In the genomic region with DNA sequence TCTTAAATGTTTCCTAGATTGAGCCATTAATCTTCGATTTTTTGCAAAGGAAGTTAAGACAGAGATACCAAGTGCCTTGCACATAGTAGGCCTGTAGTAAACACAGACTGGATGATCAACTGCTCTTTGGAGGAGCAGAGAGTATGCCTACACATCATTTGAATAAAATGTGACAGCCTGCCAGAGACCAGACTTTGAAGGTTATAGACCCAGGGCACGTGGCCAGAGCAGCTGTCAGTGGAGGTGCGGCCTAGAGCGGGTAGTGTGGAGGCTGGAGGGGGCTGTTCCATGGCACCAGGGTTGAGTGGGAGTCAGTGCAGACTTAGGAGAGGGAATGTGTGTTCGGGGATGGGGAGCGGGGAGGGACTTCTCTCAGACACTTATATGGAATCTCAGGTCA, we compare ENCODE assay signal across 8 cellular contexts.
DNase-seq lines count a peak whose midpoint lies in the region; ATAC-seq and TF ChIP-seq lines count a peak whose summit lies in the region.

No MANE protein-coding gene starts in this region.

- no peaks in the 10 kb centered on the region for H3K36me3 Mint-ChIP-seq in naive B cell

- no peak overlapping the region for H3K4me3 ChIP-seq in ectodermal cell (ENCODE audit: insufficient read depth, low read depth, low read length)

- ATAC-seq in naive B cell (ENCODE audit: low read depth in 2 of 2), result no peak
- ATAC-seq in GM18868 (IDR thresholded peaks at IDR 0.05; ENCODE audit: unreplicated experiment), result no peak
- no peak for ATAC-seq in GM19324 (IDR thresholded peaks at IDR 0.05; ENCODE audit: low FRiP score, unreplicated experiment)
- ATAC-seq in GM19463 (IDR thresholded peaks at IDR 0.05; ENCODE audit: unreplicated experiment), result no peak

- no peaks in the 10 kb centered on the region for H3K27me3 ChIP-seq in ectodermal cell (ENCODE audit: control insufficient read depth, insufficient read depth, low read length, poor library complexity, severe bottlenecking)

- peaks cover 81 to 97% (median 92%) of the 10 kb centered on the region in 3 donors for H3K4me1 Mint-ChIP-seq in naive B cell

- no peaks in the 10 kb centered on the region for H3K9me3 Mint-ChIP-seq in naive B cell

- peak; percentile 19 for DNase-seq in NCI-H446 treated with DMSO at 0.1 percent for 48 hours (lab: John Stamatoyannopoulos, UW)
- no peak for DNase-seq in naive B cell
- DNase-seq in iPS-NIHi11 (ENCODE audit: low spot score), result no peak

- no peak for TF ChIP-seq CTCF in C4-2B (conservative IDR thresholded peaks at IDR 0.05)

- no peaks in the 10 kb centered on the region for H3K27me3 Mint-ChIP-seq in naive B cell

- no peaks in the 10 kb centered on the region for H3K36me3 ChIP-seq in ectodermal cell (ENCODE audit: control insufficient read depth, insufficient read depth, low read length)

- peaks cover 51% of the 10 kb centered on the region for H3K4me1 ChIP-seq in ectodermal cell (ENCODE audit: control insufficient read depth, insufficient read depth, low read length)

- peak overlapping the region in 6 of 8 donors; percentile 47 to 69 (median 58) for H3K4me3 Mint-ChIP-seq in naive B cell

- H3K27ac ChIP-seq in C4-2B (peak overlapping the region; percentile 56), ectodermal cell (ENCODE audit: insufficient read depth, low read depth, low read length, poor library complexity, severe bottlenecking) (peak overlapping the region; percentile 81)

- peak overlapping the region; percentile 87 to 94 (median 90) for H3K27ac Mint-ChIP-seq in naive B cell

- whole genome bisulfite sequencing in ectodermal cell, 2 experiments, result 60 to 72% methylated on average over 6 of the region's 6 CpGs

- no peaks in the 10 kb centered on the region for H3K9me3 ChIP-seq in ectodermal cell (ENCODE audit: control insufficient read depth, low read length)
